In genomic region chr17:33927732-33928133, GRCh38 we compare ENCODE assay signal across 11 cellular contexts.
A peak's percentile ranks its signal among the peaks of the same experiment; 100 is the strongest.
DNase-seq lines count a peak whose midpoint lies in the region; ATAC-seq and TF ChIP-seq lines count a peak whose summit lies in the region.
"Had no signal": no experiment of that assay in that cellular context is flagged by ENCODE, and none has a peak within 500 bp of the region (broad histone marks: within the 10 kb centered on the region; RNA-seq: fewer than 3 reads in every experiment).

No MANE protein-coding gene starts in this region.

- TF ChIP-seq CTCF in GM06990 (IDR thresholded peaks at IDR 0.05; ENCODE audit: insufficient read depth, low read length, poor library complexity, severe bottlenecking) = peak; percentile 58

- H3K4me1 ChIP-seq in SJCRH30 = no peaks in the 10 kb centered on the region; the same call in 1 of the 2 replicates

- H3K36me3 ChIP-seq in GM06990 (ENCODE audit: control insufficient read depth, insufficient read depth, low read length) (no peaks in the 10 kb centered on the region), SJCRH30 (no peaks in the 10 kb centered on the region)

- ATAC-seq in GM21390 (IDR thresholded peaks at IDR 0.05; ENCODE audit: unreplicated experiment) = no peak
- ATAC-seq in GM18520 (IDR thresholded peaks at IDR 0.05; ENCODE audit: unreplicated experiment) = no peak
- ATAC-seq: mucosa of descending colon had no signal

- H3K27me3 ChIP-seq in GM06990 (replicated peaks; ENCODE audit: control insufficient read depth, insufficient read depth, low read length) (peaks cover 3% of the 10 kb centered on the region), SJCRH30 (peaks cover 5% of the 10 kb centered on the region)

- H3K9me3 ChIP-seq in SJCRH30 (replicated peaks) = no peaks in the 10 kb centered on the region
- H3K9me3 ChIP-seq: mucosa of descending colon had no signal

- H3K4me3 ChIP-seq in GM06990 (replicated peaks; ENCODE audit: low read depth, low read length) = no peak overlapping the region
- no peak overlapping the region for H3K4me3 ChIP-seq in SJCRH30
- H3K4me3 ChIP-seq: mucosa of descending colon had no signal

- no peak overlapping the region for H3K27ac ChIP-seq in SJCRH30

- no peak for DNase-seq in GM06990 (ENCODE audit: extremely low read depth, insufficient read length)
- DNase-seq in HT1080 (ENCODE audit: low read depth) = peak; percentile 48
- peak; percentile 13 to 55 for DNase-seq in SJCRH30
- DNase-seq in left kidney (ENCODE audit: low read depth, low spot score) = peak; percentile 17
- no peak for DNase-seq in NCI-H187 (lab: John Stamatoyannopoulos, UW)
- no peak for DNase-seq in NCI-H510A treated with DMSO at 0.1 percent for 48 hours (lab: John Stamatoyannopoulos, UW)
- DNase-seq: activated CD4-positive, alpha-beta T cell treated with anti-CD3 and anti-CD28 coated beads, Interleukin-2, amount 50 U/mL, for 48 hours; substantia nigra had no signal

Comparison
In these comparisons a context has a peak if more than half of its experiments do, and no peak if none do; other contexts are left out.
1. DNase-seq: peak in HT1080 (single experiment), SJCRH30 (2 of 2) and left kidney (single experiment); none in GM06990 (single experiment), NCI-H187 (0 of 2) and NCI-H510A treated with DMSO at 0.1 percent for 48 hours (single experiment).